Comparison of ENCODE assay signal across 18 cellular contexts in genomic region chr4:121034010-121034409, GRCh38. TPM values are rescaled to one million over a fixed set of nuclear protein-coding genes. Genes with fewer than 3 reads are reported as not detected.
A peak's percentile ranks its signal among the peaks of the same experiment; 100 is the strongest.
DNase-seq lines count a peak whose midpoint lies in the region; ATAC-seq, FAIRE-seq and TF ChIP-seq lines count a peak whose summit lies in the region.
"Had no signal": no experiment of that assay in that cellular context is flagged by ENCODE, and none has a peak within 500 bp of the region (broad histone marks: within the 10 kb centered on the region; RNA-seq: fewer than 3 reads in every experiment).

No MANE protein-coding gene starts in this region.

- no peak overlapping the region for H3K27ac Mint-ChIP-seq in T-helper 2 cell treated with Interferon-gamma antibody and Interleukin-4, amounts not matched to agents 5 μg/mL and 100 μg/mL, for 36 hours
- H3K27ac Mint-ChIP-seq: activated T-helper 1 cell treated with anti-CD3 and anti-CD28 coated beads, Interleukin-12 subunit alpha, Interleukin-12 subunit beta, Interleukin-2, Interleukin-4 antibody, amounts not matched to agents 30 ng/mL and 10 ng/mL and 1 ng/mL, durations not matched to agents 14 hours and 24 hours and 36 hours; mesothelial cell of epicardium had no signal

- H3K4me3 Mint-ChIP-seq in T-helper 2 cell treated with Interferon-gamma antibody and Interleukin-4, amounts not matched to agents 5 μg/mL and 100 μg/mL, for 36 hours = no peak overlapping the region
- H3K4me3 Mint-ChIP-seq: activated T-helper 1 cell treated with anti-CD3 and anti-CD28 coated beads, Interleukin-12 subunit alpha, Interleukin-12 subunit beta, Interleukin-2, Interleukin-4 antibody, amounts not matched to agents 30 ng/mL and 10 ng/mL and 1 ng/mL, durations not matched to agents 14 hours and 24 hours and 36 hours; mesothelial cell of epicardium had no signal

- H3K4me1 ChIP-seq in right atrium auricular region (no peaks in the 10 kb centered on the region), adrenal gland (replicated peaks in 1 of 2) (no peaks in the 10 kb centered on the region)
- H3K4me1 ChIP-seq: uterus had no signal

- H3K27ac ChIP-seq in right atrium auricular region (no peak overlapping the region), adrenal gland (no peak overlapping the region)
- H3K27ac ChIP-seq: cardiac muscle cell, uterus had no signal

- no peaks in the 10 kb centered on the region for H3K36me3 ChIP-seq in right atrium auricular region
- no peaks in the 10 kb centered on the region for H3K36me3 ChIP-seq in adrenal gland (replicated peaks in 1 of 2)
- H3K36me3 ChIP-seq: cardiac muscle cell, uterus had no signal

- no peak for DNase-seq in Right ventricle myocardium superior
- DNase-seq in right atrium auricular region (ENCODE audit: low spot score) = no peak
- peak in 6 of 7 donors; percentile 27 to 69 (median 55) for DNase-seq in adrenal gland
- peak; percentile 20 to 72 for DNase-seq in foreskin fibroblast
- no peak for DNase-seq in T-helper 2 cell treated with Interferon-gamma antibody and Interleukin-4, amounts not matched to agents 5 μg/mL and 100 μg/mL, for 36 hours (ENCODE audit: low spot score)
- no peak for DNase-seq in urothelium cell line (ENCODE audit: low spot score)
- DNase-seq: activated CD4-positive, alpha-beta T cell treated with anti-CD3 and anti-CD28 coated beads for 1 hour; NCI-H1417 treated with DMSO at 0.1 percent for 48 hours; SK-N-SH; stimulated activated CD4-positive, alpha-beta T cell treated with anti-CD3 and anti-CD28 coated beads, Interleukin-2, amount 100 ng/mL, for 24 hours; uterus had no signal

- no peak for FAIRE-seq in urothelium cell line (lab: Jason Lieb, UNC)
- FAIRE-seq: endothelial cell of umbilical vein had no signal

- peak; percentile 39 for ATAC-seq in Right ventricle myocardium superior (ENCODE audit: poor library complexity)
- no peak for ATAC-seq in HG03460 (IDR thresholded peaks at IDR 0.05; ENCODE audit: unreplicated experiment)
- ATAC-seq in HG02852 (IDR thresholded peaks at IDR 0.05; ENCODE audit: unreplicated experiment) = no peak
- ATAC-seq: HCT116 had no signal

- no peak for TF ChIP-seq POLR2A in adrenal gland (IDR thresholded peaks at IDR 0.05)

- no peaks in the 10 kb centered on the region for H3K27me3 ChIP-seq in right atrium auricular region
- H3K27me3 ChIP-seq in adrenal gland = no peaks in the 10 kb centered on the region
- H3K27me3 ChIP-seq: cardiac muscle cell, uterus had no signal

- no peaks in the 10 kb centered on the region for H3K9me3 Mint-ChIP-seq in T-helper 2 cell treated with Interferon-gamma antibody and Interleukin-4, amounts not matched to agents 5 μg/mL and 100 μg/mL, for 36 hours
- H3K9me3 Mint-ChIP-seq: activated T-helper 1 cell treated with anti-CD3 and anti-CD28 coated beads, Interleukin-12 subunit alpha, Interleukin-12 subunit beta, Interleukin-2, Interleukin-4 antibody, amounts not matched to agents 30 ng/mL and 10 ng/mL and 1 ng/mL, durations not matched to agents 14 hours and 24 hours and 36 hours; mesothelial cell of epicardium had no signal

- 47 to 55% (median 53%) methylated on average over 3 of the region's 3 CpGs for WGBS in adrenal gland, 4 donors

- no peaks in the 10 kb centered on the region for H3K4me1 Mint-ChIP-seq in T-helper 2 cell treated with Interferon-gamma antibody and Interleukin-4, amounts not matched to agents 5 μg/mL and 100 μg/mL, for 36 hours (ENCODE audit: low read depth)

- no peaks in the 10 kb centered on the region for H3K36me3 Mint-ChIP-seq in T-helper 2 cell treated with Interferon-gamma antibody and Interleukin-4, amounts not matched to agents 5 μg/mL and 100 μg/mL, for 36 hours (ENCODE audit: low read depth)

- H3K9me3 ChIP-seq in right atrium auricular region (no peaks in the 10 kb centered on the region), adrenal gland (replicated peaks in 1 of 3) (no peaks in the 10 kb centered on the region)
- H3K9me3 ChIP-seq: SK-N-SH, uterus had no signal

- TF ChIP-seq CTCF in right atrium auricular region (IDR thresholded peaks at IDR 0.05) = no peak
- TF ChIP-seq CTCF in adrenal gland (IDR thresholded peaks at IDR 0.05) = no peak
- no peak for TF ChIP-seq CTCF in foreskin fibroblast (IDR thresholded peaks at IDR 0.05; ENCODE audit: low read depth, low read length)

- intact Hi-C loops in Right ventricle myocardium superior (cut with DNase I) = no loop called here
- intact Hi-C loops in adrenal gland (cut with DNase I) = no loop called here

- H3K4me3 ChIP-seq in right atrium auricular region (no peak overlapping the region), adrenal gland (no peak overlapping the region), foreskin fibroblast (ENCODE audit: low read depth in 1 of 2, low read length in 2 of 2) (no peak overlapping the region)
- H3K4me3 ChIP-seq: cardiac muscle cell, uterus had no signal

- peaks cover 28% of the 10 kb centered on the region for H3K27me3 Mint-ChIP-seq in T-helper 2 cell treated with Interferon-gamma antibody and Interleukin-4, amounts not matched to agents 5 μg/mL and 100 μg/mL, for 36 hours (ENCODE audit: low read depth)

RNA-seq across cellular contexts. Expression of gene NDNF, which starts 38.3 kb away (rescaled TPM):
- 8.1 TPM for total RNA-seq in Right ventricle myocardium superior
- 1 to 10 TPM in 1 of 2 donors, under 1 TPM in 1; 0.51 to 5.4 TPM for total RNA-seq in right atrium auricular region
- total RNA-seq in adrenal gland = 1 to 10 TPM in 6 of 8 donors, under 1 TPM in 2; 0.26 to 6.9 (median 2.3) TPM
- 1 to 10 TPM in 2 of 3 donors, under 1 TPM in 1; 0.40 to 2.8 (median 1.1) TPM for polyA plus RNA-seq in adrenal gland
- total RNA-seq: endothelial cell of umbilical vein had no signal
- polyA plus RNA-seq: endothelial cell of umbilical vein, SK-N-SH had no signal

Comparison
In these comparisons a context has a peak if more than half of its experiments do, and no peak if none do; other contexts are left out.
1. DNase-seq: peak in adrenal gland (6 of 7) and foreskin fibroblast (2 of 2); none in Right ventricle myocardium superior (single experiment), right atrium auricular region (single experiment), T-helper 2 cell treated with Interferon-gamma antibody and Interleukin-4, amounts not matched to agents 5 μg/mL and 100 μg/mL, for 36 hours (single experiment) and urothelium cell line (single experiment).